ENCODE assay signal across 11 cellular contexts in genomic region chr11:130400793-130401483, GRCh38. TPM values are rescaled to one million over a fixed set of nuclear protein-coding genes. Genes with fewer than 3 reads are reported as not detected.
DNase-seq lines count a peak whose midpoint lies in the region; ATAC-seq and TF ChIP-seq lines count a peak whose summit lies in the region.
"Had no signal": no experiment of that assay in that cellular context is flagged by ENCODE, and none has a peak within 500 bp of the region (broad histone marks: within the 10 kb centered on the region; RNA-seq: fewer than 3 reads in every experiment).

No MANE protein-coding gene starts in this region.

- no peak overlapping the region for H3K4me3 ChIP-seq in adipocyte (ENCODE audit: low read length)
- no peak overlapping the region for H3K4me3 ChIP-seq in heart left ventricle
- no peak overlapping the region for H3K4me3 ChIP-seq in tibial artery

- DNase-seq in HFFc6 (peak; percentile 50), adipocyte (ENCODE audit: low read depth) (peak; percentile 86), heart left ventricle (peak in 2 of 5 donors; percentile 43 to 49), tibial artery (peak in 1 of 2 donors; percentile 45), cerebellar nuclear complex (lab: John Stamatoyannopoulos, UW) (no peak), putamen (ENCODE audit: low spot score) (no peak), iPS-NIHi11 (ENCODE audit: low spot score) (no peak)
- DNase-seq in activated T-cell treated with anti-CD3 and anti-CD28 coated beads, Interleukin-2, amount 50 U/mL, for 48 hours, result no peak
- DNase-seq: mesendoderm had no signal

- peaks cover 42% of the 10 kb centered on the region for H3K4me1 Mint-ChIP-seq in HFFc6 (ENCODE audit: low read depth)

- peaks cover 24% of the 10 kb centered on the region for H3K27me3 Mint-ChIP-seq in HFFc6 (ENCODE audit: insufficient read depth)

- ATAC-seq in heart left ventricle, result peak in 3 of 4 donors; percentile 37 to 59 (median 47)
- ATAC-seq: stimulated activated memory B cell treated with anti-CD40 and anti-IgM and Interleukin-4, amounts not matched to agents 10 μg/mL and 1 μg/mL and 100 μg/mL, for 72 hours had no signal

- WGBS in heart left ventricle, 4 donors, result 35 to 51% (median 44%) methylated on average over 13 of the region's 13 CpGs

- peak overlapping the region; percentile 44 for H3K27ac Mint-ChIP-seq in HFFc6
- H3K27ac Mint-ChIP-seq: stimulated activated memory B cell treated with anti-CD40 and anti-IgM and Interleukin-4, amounts not matched to agents 10 μg/mL and 1 μg/mL and 100 μg/mL, for 72 hours had no signal

- no peak for TF ChIP-seq POLR2A in heart left ventricle (IDR thresholded peaks at IDR 0.05)

- H3K36me3 ChIP-seq in adipocyte (ENCODE audit: control insufficient read depth, insufficient read depth, low read length, severe bottlenecking), result no peaks in the 10 kb centered on the region
- no peaks in the 10 kb centered on the region for H3K36me3 ChIP-seq in heart left ventricle
- no peaks in the 10 kb centered on the region for H3K36me3 ChIP-seq in tibial artery

- H3K9me3 ChIP-seq in adipocyte (ENCODE audit: control insufficient read depth, low read length) (no peaks in the 10 kb centered on the region), heart left ventricle (no peaks in the 10 kb centered on the region), tibial artery (no peaks in the 10 kb centered on the region)

- H3K4me3 Mint-ChIP-seq in HFFc6, result peak overlapping the region; percentile 47
- H3K4me3 Mint-ChIP-seq: stimulated activated memory B cell treated with anti-CD40 and anti-IgM and Interleukin-4, amounts not matched to agents 10 μg/mL and 1 μg/mL and 100 μg/mL, for 72 hours had no signal

- H3K36me3 Mint-ChIP-seq in HFFc6 (ENCODE audit: low read depth), result no peaks in the 10 kb centered on the region
- H3K36me3 Mint-ChIP-seq: stimulated activated memory B cell treated with anti-CD40 and anti-IgM and Interleukin-4, amounts not matched to agents 10 μg/mL and 1 μg/mL and 100 μg/mL, for 72 hours had no signal

- no peak overlapping the region for H3K9ac ChIP-seq in adipocyte (ENCODE audit: low read length)

- intact Hi-C loops in heart left ventricle (cut with DNase I), result loop anchor here in 1 of 10 donors (5.0 kb wide), 2 partner anchors 89 to 189 kb away; partner anchors contain the start of gene ZBTB44
- intact Hi-C loops in tibial artery (cut with DNase I; ENCODE audit: low total_unique reads), result no loop called here

- H3K27me3 ChIP-seq in adipocyte (replicated peaks; ENCODE audit: control insufficient read depth, insufficient read depth, low read length), result no peaks in the 10 kb centered on the region
- no peaks in the 10 kb centered on the region for H3K27me3 ChIP-seq in heart left ventricle
- no peaks in the 10 kb centered on the region for H3K27me3 ChIP-seq in tibial artery

- H3K4me1 ChIP-seq in adipocyte (ENCODE audit: control insufficient read depth, insufficient read depth, low read length) (peaks cover 25% of the 10 kb centered on the region), heart left ventricle (peaks cover 0 to 41% (median 19%) of the 10 kb centered on the region in 12 donors), tibial artery (peaks cover 0 to 44% (median 38%) of the 10 kb centered on the region in 4 donors)

- no peak for TF ChIP-seq CTCF in HFFc6 (IDR thresholded peaks at IDR 0.05)
- no peak for TF ChIP-seq CTCF in heart left ventricle (IDR thresholded peaks at IDR 0.05)
- TF ChIP-seq CTCF in tibial artery (IDR thresholded peaks at IDR 0.05), result no peak

- no peaks in the 10 kb centered on the region for H3K9me3 Mint-ChIP-seq in HFFc6
- H3K9me3 Mint-ChIP-seq: stimulated activated memory B cell treated with anti-CD40 and anti-IgM and Interleukin-4, amounts not matched to agents 10 μg/mL and 1 μg/mL and 100 μg/mL, for 72 hours had no signal

- H3K27ac ChIP-seq in heart left ventricle, result peak overlapping the region in 8 of 12 donors; percentile 5 to 77 (median 56)
- H3K27ac ChIP-seq in tibial artery, result peak overlapping the region; percentile 39 to 69
- H3K27ac ChIP-seq: epithelial cell of prostate had no signal

RNA-seq across cellular contexts. Expression of gene ADAMTS8, which starts 27.5 kb away (rescaled TPM):
- total RNA-seq in HFFc6 (2021; fragmentation: NEBNext Ultra II Directional; extraction: Animal tissue kit (Norgen Biotek cat#: 25700)), result not detected
- total RNA-seq in heart left ventricle, result 1 to 10 TPM in 4 of 9 donors, under 1 TPM in 5; 0.12 to 2.8 (median 0.87) TPM
- polyA plus RNA-seq in heart left ventricle, result 1 to 10 TPM in 1 of 2 donors, under 1 TPM in 1; 0.30 to 1.7 TPM

RNA-seq across cellular contexts. Expression of gene ADAMTS15, which starts 47.5 kb away (rescaled TPM):
- 1 to 10 TPM in 2 of 6 experiments, under 1 TPM in 4; 0.21 to 1.1 (median 0.94) TPM for total RNA-seq in HFFc6 (2021; fragmentation: NEBNext Ultra II Directional; extraction: Animal tissue kit (Norgen Biotek cat#: 25700))
- total RNA-seq in heart left ventricle, result 10 to 100 TPM in 8 of 9 donors, 1 to 10 TPM in 1; 5.3 to 36.5 (median 16.7) TPM
- 10 to 100 TPM; 11.4 to 71.0 TPM for polyA plus RNA-seq in heart left ventricle

Comparison
In these comparisons a context has a peak if more than half of its experiments do, and no peak if none do; other contexts are left out.
1. DNase-seq: peak in HFFc6 (single experiment) and adipocyte (single experiment); none in activated T-cell treated with anti-CD3 and anti-CD28 coated beads, Interleukin-2, amount 50 U/mL, for 48 hours (0 of 2), cerebellar nuclear complex (0 of 2), putamen (single experiment) and iPS-NIHi11 (single experiment).